In genomic region chr12:115687094-115687493, GRCh38 we compare ENCODE assay signal across 18 cellular contexts.
DNase-seq lines count a peak whose midpoint lies in the region; ATAC-seq and TF ChIP-seq lines count a peak whose summit lies in the region.
"Had no signal": no experiment of that assay in that cellular context is flagged by ENCODE, and none has a peak within 500 bp of the region (broad histone marks: within the 10 kb centered on the region; RNA-seq: fewer than 3 reads in every experiment).

No MANE protein-coding gene starts in this region.

- H3K27ac ChIP-seq in smooth muscle cell (ENCODE audit: low read depth), result no peak overlapping the region
- H3K27ac ChIP-seq: BLaER1 had no signal

- no peak for ATAC-seq in left cardiac atrium
- ATAC-seq: PC-3, SK-N-SH treated with all-trans-retinoic acid at 6 μM for 48 hours had no signal

- H3K79me2 ChIP-seq in smooth muscle cell (ENCODE audit: low read depth), result no peaks in the 10 kb centered on the region

- no peaks in the 10 kb centered on the region for H3K36me3 ChIP-seq in smooth muscle cell (ENCODE audit: low read depth)
- H3K36me3 ChIP-seq: BLaER1, HAP-1, MG63 had no signal

- no peak overlapping the region for H2AFZ ChIP-seq in smooth muscle cell (ENCODE audit: low read depth)

- H3K27me3 ChIP-seq in smooth muscle cell (ENCODE audit: low read depth), result no peaks in the 10 kb centered on the region
- H3K27me3 ChIP-seq: BLaER1, MG63 had no signal

- DNase-seq in H4 (ENCODE audit: low spot score) (peak; percentile 14), NCI-H82 treated with DMSO at 0.1 percent for 48 hours (lab: John Stamatoyannopoulos, UW; ENCODE audit: unreplicated experiment) (peak; percentile 92), left kidney (ENCODE audit: low read depth, low spot score) (peak; percentile 87), smooth muscle cell (lab: John Stamatoyannopoulos, UW; ENCODE audit: unreplicated experiment) (no peak), NCI-H526 treated with DMSO at 0.1 percent for 48 hours (lab: John Stamatoyannopoulos, UW) (no peak), left cardiac atrium (no peak), NCI-H1092 (lab: John Stamatoyannopoulos, UW) (no peak)
- DNase-seq: CD4-positive, CD25-positive, alpha-beta regulatory T cell; DMS153; DND-41; HFFc6; KBM-7; MG63; NCI-H2029; PC-3 had no signal

- peaks cover 4% of the 10 kb centered on the region for H3K4me1 ChIP-seq in smooth muscle cell (ENCODE audit: low read depth)
- H3K4me1 ChIP-seq: BLaER1, HAP-1 had no signal

- H3K9ac ChIP-seq in smooth muscle cell (ENCODE audit: low read depth), result no peak overlapping the region
- H3K9ac ChIP-seq: BLaER1 had no signal

- no peaks in the 10 kb centered on the region for H3F3A ChIP-seq in smooth muscle cell (ENCODE audit: low read depth)

- intact Hi-C loops in left cardiac atrium (cut with DNase I), result no loop called here

- peak overlapping the region; percentile 22 for H3K4me2 ChIP-seq in smooth muscle cell
- H3K4me2 ChIP-seq: BLaER1 had no signal

- no peak for TF ChIP-seq CTCF in smooth muscle cell (IDR thresholded peaks at IDR 0.05; ENCODE audit: borderline replicate concordance, insufficient read depth, poor library complexity, severe bottlenecking)

- no peaks in the 10 kb centered on the region for H4K20me1 ChIP-seq in smooth muscle cell (ENCODE audit: low read depth)
- H4K20me1 ChIP-seq: BLaER1 had no signal

- no peaks in the 10 kb centered on the region for H3K9me3 ChIP-seq in smooth muscle cell (replicated peaks; ENCODE audit: low read depth)
- H3K9me3 ChIP-seq: BLaER1, HAP-1, MG63 had no signal

- no peak overlapping the region for H3K4me3 ChIP-seq in smooth muscle cell
- H3K4me3 ChIP-seq: BLaER1, HAP-1, MG63 had no signal

- 30% methylated on average over 7 of the region's 8 CpGs for WGBS in smooth muscle cell (ENCODE audit: low lambda C conversion rate)

Comparison
In these comparisons a context has a peak if more than half of its experiments do, and no peak if none do; other contexts are left out.
1. DNase-seq: peak in H4 (single experiment), NCI-H82 treated with DMSO at 0.1 percent for 48 hours (single experiment) and left kidney (single experiment); none in smooth muscle cell (single experiment), NCI-H526 treated with DMSO at 0.1 percent for 48 hours (single experiment), left cardiac atrium (single experiment) and NCI-H1092 (single experiment).